8 cellular contexts compared by ENCODE assay signal in genomic region chr1:226185153-226186036, GRCh38. TPM values are rescaled to one million over a fixed set of nuclear protein-coding genes. Genes with fewer than 3 reads are reported as not detected.
DNase-seq lines count a peak whose midpoint lies in the region; ATAC-seq, FAIRE-seq and TF ChIP-seq lines count a peak whose summit lies in the region.

No MANE protein-coding gene starts in this region.

- intact Hi-C loops in kidney (cut with DNase I), result no loop called here

- H3K4me1 ChIP-seq in HAP-1 (peaks cover 15% of the 10 kb centered on the region), kidney (ENCODE audit: control insufficient read depth in 1 of 2, insufficient read depth in 1 of 2, low read depth in 1 of 2, low read length in 2 of 2) (peaks cover 6 to 20% of the 10 kb centered on the region in 2 donors), thoracic aorta (ENCODE audit: control insufficient read depth in 1 of 2, low read depth in 2 of 2) (peaks cover 25 to 56% of the 10 kb centered on the region in 2 donors)

- H3K36me3 Mint-ChIP-seq in activated naive CD8-positive, alpha-beta T cell treated with anti-CD3 and anti-CD28 coated beads for 36 hours, result peaks cover 15% of the 10 kb centered on the region

- H3K36me3 ChIP-seq in HAP-1 (replicated peaks) (peaks cover 6% of the 10 kb centered on the region), kidney (ENCODE audit: control insufficient read depth in 1 of 2, insufficient read depth in 2 of 2, low read length in 2 of 2) (no peaks in the 10 kb centered on the region), thoracic aorta (no peaks in the 10 kb centered on the region)

- H3K27me3 Mint-ChIP-seq in activated naive CD8-positive, alpha-beta T cell treated with anti-CD3 and anti-CD28 coated beads for 36 hours, result no peaks in the 10 kb centered on the region

- H3K27ac ChIP-seq in kidney (ENCODE audit: low read depth in 2 of 2, low read length in 2 of 2), result peak overlapping the region in 1 of 2 donors; percentile 95
- H3K27ac ChIP-seq in thoracic aorta, result peak overlapping the region; percentile 88 to 94

- peak overlapping the region; percentile 78 for H3K4me3 ChIP-seq in HAP-1
- H3K4me3 ChIP-seq in kidney (ENCODE audit: low read length in 2 of 2), result peak overlapping the region; percentile 81 to 85
- H3K4me3 ChIP-seq in thoracic aorta, result peak overlapping the region; percentile 98

- peak overlapping the region; percentile 87 for H3K27ac Mint-ChIP-seq in activated naive CD8-positive, alpha-beta T cell treated with anti-CD3 and anti-CD28 coated beads for 36 hours

- FAIRE-seq in kidney (lab: Jason Lieb, UNC), result no peak

- H3K9me3 ChIP-seq in HAP-1, result no peaks in the 10 kb centered on the region
- H3K9me3 ChIP-seq in kidney (ENCODE audit: control insufficient read depth in 1 of 2, low read length in 2 of 2), result no peaks in the 10 kb centered on the region
- H3K9me3 ChIP-seq in thoracic aorta, result no peaks in the 10 kb centered on the region

- in situ Hi-C loops in HAP-1 (cut with MboI; ENCODE audit: low sequenced_read_pairs), result no loop called here

- DNase-seq in A172 (ENCODE audit: low spot score), result peak; percentile 51
- DNase-seq in HAP-1 (ENCODE audit: low spot score in 2 of 2), result no peak
- no peak for DNase-seq in activated naive CD8-positive, alpha-beta T cell treated with anti-CD3 and anti-CD28 coated beads for 36 hours
- DNase-seq in kidney, result no peak
- DNase-seq in thoracic aorta (ENCODE audit: low spot score), result no peak
- no peak for DNase-seq in superior temporal gyrus (ENCODE audit: extremely low spot score)
- no peak for DNase-seq in NCI-H1417 treated with DMSO at 0.1 percent for 48 hours (lab: John Stamatoyannopoulos, UW)
- DNase-seq in hippocampal formation (lab: John Stamatoyannopoulos, UW), result no peak

- no peak for ATAC-seq in thoracic aorta (ENCODE audit: insufficient number of reproducible peaks, low FRiP score, low read depth)

- peak overlapping the region; percentile 82 to 84 for H3K9ac ChIP-seq in kidney (ENCODE audit: low read length in 2 of 2)

- H3K9me3 Mint-ChIP-seq in activated naive CD8-positive, alpha-beta T cell treated with anti-CD3 and anti-CD28 coated beads for 36 hours, result no peaks in the 10 kb centered on the region

- H3K4me3 Mint-ChIP-seq in activated naive CD8-positive, alpha-beta T cell treated with anti-CD3 and anti-CD28 coated beads for 36 hours, result peak overlapping the region; percentile 94

- no peaks in the 10 kb centered on the region; the same call in 1 of the 2 replicates for H3K27me3 ChIP-seq in HAP-1 (ENCODE audit: low read depth)
- H3K27me3 ChIP-seq in thoracic aorta (replicated peaks; ENCODE audit: insufficient read depth), result no peaks in the 10 kb centered on the region

- peaks cover 31% of the 10 kb centered on the region for H3K4me1 Mint-ChIP-seq in activated naive CD8-positive, alpha-beta T cell treated with anti-CD3 and anti-CD28 coated beads for 36 hours

- TF ChIP-seq CTCF in kidney (IDR thresholded peaks at IDR 0.05; ENCODE audit: borderline replicate concordance, extremely low read depth, insufficient read depth) (no peak), thoracic aorta (IDR thresholded peaks at IDR 0.05) (no peak)

RNA-seq across cellular contexts. Expression of gene ACBD3, which starts 1.1 kb away (rescaled TPM):
- total RNA-seq in A172 (2014; rRNA removed; shearing (Covaris generic)), result 71.0 and 71.3 TPM in 2 replicates
- 10 to 100 TPM; 19.2 to 19.7 TPM for total RNA-seq in activated naive CD8-positive, alpha-beta T cell treated with anti-CD3 and anti-CD28 coated beads for 36 hours
- total RNA-seq in kidney (43.1 TPM), thoracic aorta (10 to 100 TPM; 44.7 to 59.8 TPM)
- polyA plus RNA-seq in kidney (ENCODE audit: insufficient read depth, low read depth, low replicate concordance), result 12.4 TPM

RNA-seq across cellular contexts. Expression of gene MIXL1, which starts 38.1 kb away (rescaled TPM):
- not detected in 2 replicates for total RNA-seq in A172 (2014; rRNA removed; shearing (Covaris generic))
- under 1 TPM in 1 of 2 experiments, not detected in 1; 0.10 TPM for total RNA-seq in activated naive CD8-positive, alpha-beta T cell treated with anti-CD3 and anti-CD28 coated beads for 36 hours
- 0.16 TPM for total RNA-seq in kidney
- 0.56 TPM for polyA plus RNA-seq in kidney (ENCODE audit: insufficient read depth, low read depth, low replicate concordance)
- total RNA-seq in thoracic aorta, result not detected
